ENCODE assay signal across 2 cellular contexts in genomic region chr7:140283472-140283871, GRCh38.
A peak's percentile ranks its signal among the peaks of the same experiment; 100 is the strongest.
TF ChIP-seq lines count a peak whose summit lies in the region.

No MANE protein-coding gene starts in this region.

TF ChIP-seq in HepG2, 621 proteins besides CTCF, POLR2A, EP300 and RAD21 (continued from another document):
- TF ChIP-seq E2F5 (CRISPR knock-in tag; conservative IDR thresholded peaks at IDR 0.05) (no peak), SMAD1 (CRISPR knock-in tag; IDR thresholded peaks at IDR 0.05; ENCODE audit: borderline replicate concordance, low read depth) (no peak), MNT (IDR thresholded peaks at IDR 0.05) (peak; percentile 67), MED1 (CRISPR knock-in tag; IDR thresholded peaks at IDR 0.05) (0 out of 2 replicates have a peak, but pooled peaks have one; percentile 19), SAFB2 (CRISPR knock-in tag; IDR thresholded peaks at IDR 0.05; ENCODE audit: borderline replicate concordance, low read depth) (no peak)

TF ChIP-seq in K562, 482 proteins besides CTCF, POLR2A, EP300 and RAD21 (continued from another document):
- peak; percentile 29; the same call in 1 of the 2 replicates for TF ChIP-seq JUND (IDR thresholded peaks at IDR 0.05; ENCODE audit: borderline replicate concordance, low read depth, low read length)
- no peak for TF ChIP-seq JUND (tag; IDR thresholded peaks at IDR 0.05; ENCODE audit: borderline replicate concordance, low read depth, low read length)
- TF ChIP-seq THRB (CRISPR knock-in tag; conservative IDR thresholded peaks at IDR 0.05) = no peak
- no peak for TF ChIP-seq PHTF2 (CRISPR knock-in tag; IDR thresholded peaks at IDR 0.05)
- TF ChIP-seq EP400 (IDR thresholded peaks at IDR 0.05) = no peak
